ENCODE assay signal across 9 cellular contexts in the genomic region with DNA sequence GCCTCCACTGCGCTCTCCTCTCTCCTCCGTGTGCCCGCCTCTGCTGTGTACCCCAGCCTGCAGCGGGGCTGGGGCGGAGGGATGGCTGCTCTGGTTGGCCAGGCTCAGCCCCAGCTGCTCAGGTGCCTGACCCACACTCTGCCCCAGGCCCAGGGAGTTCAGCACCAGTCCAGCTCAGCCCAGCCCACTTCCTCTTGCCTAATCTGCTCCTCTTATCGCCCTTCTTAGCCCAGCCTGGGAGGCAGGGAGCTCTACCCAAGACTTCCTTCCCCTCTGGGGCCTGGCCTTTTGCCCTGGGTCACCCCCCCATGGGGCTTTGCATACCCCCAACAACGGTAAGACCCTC. TPM values are rescaled to one million over a fixed set of nuclear protein-coding genes. Genes with fewer than 3 reads are reported as not detected.
A peak's percentile ranks its signal among the peaks of the same experiment; 100 is the strongest.
DNase-seq lines count a peak whose midpoint lies in the region; ATAC-seq and TF ChIP-seq lines count a peak whose summit lies in the region.
"Had no signal": no experiment of that assay in that cellular context is flagged by ENCODE, and none has a peak within 500 bp of the region (broad histone marks: within the 10 kb centered on the region; RNA-seq: fewer than 3 reads in every experiment).

No MANE protein-coding gene starts in this region.

- peaks cover 40% of the 10 kb centered on the region for H3K4me1 Mint-ChIP-seq in activated naive CD4-positive, alpha-beta T cell treated with anti-CD3 and anti-CD28 coated beads, Interleukin-2, amount 10 ng/mL, durations not matched to agents 7 days and 5 days

- DNase-seq in activated naive CD4-positive, alpha-beta T cell treated with anti-CD3 and anti-CD28 coated beads, Interleukin-2, amount 10 ng/mL, durations not matched to agents 7 days and 5 days, result peak; percentile 48
- DNase-seq in activated naive CD4-positive, alpha-beta T cell treated with anti-CD3 and anti-CD28 coated beads, Interleukin-2, amount 50 U/mL, for 16 hours, result no peak
- DNase-seq in left ventricle myocardium superior (no peak), upper lobe of right lung (peak; percentile 80), DMS53 (lab: John Stamatoyannopoulos, UW) (no peak), HEK293T (ENCODE audit: extremely low spot score) (no peak)

- H3K9me3 ChIP-seq in SU-DHL-6 (ENCODE audit: insufficient read depth, low read length) (no peaks in the 10 kb centered on the region), upper lobe of right lung (no peaks in the 10 kb centered on the region)

- no peak overlapping the region for H3K27ac ChIP-seq in SU-DHL-6 (ENCODE audit: low read depth, low read length)
- peak overlapping the region; percentile 78 for H3K27ac ChIP-seq in upper lobe of right lung
- H3K27ac ChIP-seq: C4-2B had no signal

- CTCF ChIA-PET in activated naive CD4-positive, alpha-beta T cell treated with anti-CD3 and anti-CD28 coated beads, Interleukin-2, amount 10 ng/mL, durations not matched to agents 7 days and 5 days (lab: Charles Lee), result interaction anchor here (1.2 to 21.9 kb wide), 13 partner anchors 12 to 269 kb away, joined by 3 to 425 read pairs (median 16); a partner anchor contains a TSS
- CTCF ChIA-PET in HEK293T (lab: Yijun Ruan, JAX), result interaction anchor here (1.2 to 5.9 kb wide), 4 partner anchors 12 to 30 kb away, joined by 3 to 55 read pairs (median 6); no protein-coding TSS in a partner anchor

- ATAC-seq in left ventricle myocardium superior (peak; percentile 31), upper lobe of right lung (peak; percentile 74), GM19324 (IDR thresholded peaks at IDR 0.05; ENCODE audit: low FRiP score, unreplicated experiment) (no peak)

- no peak overlapping the region for H2AFZ ChIP-seq in SU-DHL-6 (ENCODE audit: low read depth, low read length, severe bottlenecking)

- H3K9me3 Mint-ChIP-seq in activated naive CD4-positive, alpha-beta T cell treated with anti-CD3 and anti-CD28 coated beads, Interleukin-2, amount 10 ng/mL, durations not matched to agents 7 days and 5 days, result no peaks in the 10 kb centered on the region

- no peaks in the 10 kb centered on the region for H3K36me3 ChIP-seq in SU-DHL-6 (ENCODE audit: low read length)
- no peaks in the 10 kb centered on the region for H3K36me3 ChIP-seq in upper lobe of right lung

- H3K4me2 ChIP-seq in SU-DHL-6 (ENCODE audit: low read depth, low read length, poor library complexity, severe bottlenecking), result peak overlapping the region; percentile 0

- no peak overlapping the region for H3K9ac ChIP-seq in SU-DHL-6 (ENCODE audit: low read length)

- H3K36me3 Mint-ChIP-seq in activated naive CD4-positive, alpha-beta T cell treated with anti-CD3 and anti-CD28 coated beads, Interleukin-2, amount 10 ng/mL, durations not matched to agents 7 days and 5 days, result peaks cover 13% of the 10 kb centered on the region

- H3F3A ChIP-seq in SU-DHL-6 (ENCODE audit: insufficient read depth), result no peaks in the 10 kb centered on the region

- peak overlapping the region; percentile 94 for H3K4me3 Mint-ChIP-seq in activated naive CD4-positive, alpha-beta T cell treated with anti-CD3 and anti-CD28 coated beads, Interleukin-2, amount 10 ng/mL, durations not matched to agents 7 days and 5 days

- peaks cover 35% of the 10 kb centered on the region for H3K27me3 Mint-ChIP-seq in activated naive CD4-positive, alpha-beta T cell treated with anti-CD3 and anti-CD28 coated beads, Interleukin-2, amount 10 ng/mL, durations not matched to agents 7 days and 5 days

- H3K27me3 ChIP-seq in SU-DHL-6 (ENCODE audit: low read length), result no peaks in the 10 kb centered on the region
- H3K27me3 ChIP-seq in upper lobe of right lung, result no peaks in the 10 kb centered on the region

- TF ChIP-seq CTCF in SU-DHL-6 (IDR thresholded peaks at IDR 0.05; ENCODE audit: insufficient read depth, low read length, poor library complexity, severe bottlenecking) (no peak), upper lobe of right lung (IDR thresholded peaks at IDR 0.05) (no peak)

- POLR2A ChIA-PET in HEK293T (lab: Yijun Ruan, JAX), result no interaction called here

- H3K4me3 ChIP-seq in SU-DHL-6 (ENCODE audit: insufficient read depth, low read length, poor library complexity, severe bottlenecking) (no peak overlapping the region), upper lobe of right lung (peak overlapping the region; percentile 51)

- peak overlapping the region; percentile 98 for H3K27ac Mint-ChIP-seq in activated naive CD4-positive, alpha-beta T cell treated with anti-CD3 and anti-CD28 coated beads, Interleukin-2, amount 10 ng/mL, durations not matched to agents 7 days and 5 days

- no peaks in the 10 kb centered on the region for H3K79me2 ChIP-seq in SU-DHL-6 (ENCODE audit: insufficient read depth, low read length)

- intact Hi-C loops in left ventricle myocardium superior (cut with micrococcal nuclease), result no loop called here
- intact Hi-C loops in upper lobe of right lung (cut with DNase I), result no loop called here

- peaks cover 21% of the 10 kb centered on the region for H3K4me1 ChIP-seq in upper lobe of right lung

- no peaks in the 10 kb centered on the region for H3K9me2 ChIP-seq in SU-DHL-6 (replicated peaks; ENCODE audit: insufficient read depth, low read length)

- no peaks in the 10 kb centered on the region for H4K20me1 ChIP-seq in SU-DHL-6 (ENCODE audit: low read depth, low read length)

TF ChIP-seq in HEK293T, 16 proteins besides CTCF, POLR2A, EP300 and RAD21:
- TF ChIP-seq ELF4 (IDR thresholded peaks at IDR 0.05) (no peak), LEF1 (IDR thresholded peaks at IDR 0.05; ENCODE audit: borderline replicate concordance) (no peak), NFRKB (IDR thresholded peaks at IDR 0.05) (no peak), SUZ12 (IDR thresholded peaks at IDR 0.05) (no peak), TARDBP (IDR thresholded peaks at IDR 0.05) (no peak), ARNT (IDR thresholded peaks at IDR 0.05) (no peak), SP1 (IDR thresholded peaks at IDR 0.05) (no peak), FOXA1 (IDR thresholded peaks at IDR 0.05) (no peak), FOXM1 (IDR thresholded peaks at IDR 0.05; ENCODE audit: borderline replicate concordance) (no peak), ZNF384 (IDR thresholded peaks at IDR 0.05) (no peak), BHLHE40 (IDR thresholded peaks at IDR 0.05; ENCODE audit: borderline replicate concordance) (no peak), HDGF (IDR thresholded peaks at IDR 0.05; ENCODE audit: borderline replicate concordance) (no peak), L3MBTL2 (conservative IDR thresholded peaks at IDR 0.05) (no peak), CTBP1 (IDR thresholded peaks at IDR 0.05; ENCODE audit: borderline replicate concordance) (no peak), FOXK2 (IDR thresholded peaks at IDR 0.05) (no peak)
- TF ChIP-seq, protein P1, sequence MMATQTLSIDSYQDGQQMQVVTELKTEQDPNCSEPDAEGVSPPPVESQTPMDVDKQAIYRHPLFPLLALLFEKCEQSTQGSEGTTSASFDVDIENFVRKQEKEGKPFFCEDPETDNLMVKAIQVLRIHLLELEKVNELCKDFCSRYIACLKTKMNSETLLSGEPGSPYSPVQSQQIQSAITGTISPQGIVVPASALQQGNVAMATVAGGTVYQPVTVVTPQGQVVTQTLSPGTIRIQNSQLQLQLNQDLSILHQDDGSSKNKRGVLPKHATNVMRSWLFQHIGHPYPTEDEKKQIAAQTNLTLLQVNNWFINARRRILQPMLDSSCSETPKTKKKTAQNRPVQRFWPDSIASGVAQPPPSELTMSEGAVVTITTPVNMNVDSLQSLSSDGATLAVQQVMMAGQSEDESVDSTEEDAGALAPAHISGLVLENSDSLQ (IDR thresholded peaks at IDR 0.05), result no peak
TF ChIP-seq in HEK293T: peak in this region for 0.

RNA-seq across cellular contexts. Expression of a gene that starts 1.1 kb away (rescaled TPM):
- total RNA-seq in left ventricle myocardium superior (7.5 TPM), upper lobe of right lung (61.2 TPM)

RNA-seq across cellular contexts. Expression of a gene that starts 14.7 kb away (rescaled TPM):
- total RNA-seq in left ventricle myocardium superior, result 55.8 TPM
- total RNA-seq in upper lobe of right lung, result 39.5 TPM

RNA-seq across cellular contexts. Expression of a gene that starts 26.0 kb away (rescaled TPM):
- total RNA-seq in left ventricle myocardium superior, result 1.0 TPM
- total RNA-seq in upper lobe of right lung, result not detected

RNA-seq across cellular contexts. Expression of a gene that starts 31.9 kb away (rescaled TPM):
- total RNA-seq in left ventricle myocardium superior (169 TPM), upper lobe of right lung (72.5 TPM)

RNA-seq across cellular contexts. Expression of a gene that starts 42.0 kb away (rescaled TPM):
- total RNA-seq in left ventricle myocardium superior (not detected), upper lobe of right lung (not detected)

Comparison
In these comparisons a context has a peak if more than half of its experiments do, and no peak if none do; other contexts are left out.
1. DNase-seq: peak in activated naive CD4-positive, alpha-beta T cell treated with anti-CD3 and anti-CD28 coated beads, Interleukin-2, amount 10 ng/mL, durations not matched to agents 7 days and 5 days (single experiment) and upper lobe of right lung (single experiment); none in activated naive CD4-positive, alpha-beta T cell treated with anti-CD3 and anti-CD28 coated beads, Interleukin-2, amount 50 U/mL, for 16 hours (single experiment), left ventricle myocardium superior (single experiment), DMS53 (single experiment) and HEK293T (single experiment).